ENCODE assay signal across 11 cellular contexts in genomic region chr4:3303840-3304715, GRCh38. TPM values are rescaled to one million over a fixed set of nuclear protein-coding genes. Genes with fewer than 3 reads are reported as not detected.
DNase-seq lines count a peak whose midpoint lies in the region; ATAC-seq and TF ChIP-seq lines count a peak whose summit lies in the region.
"Had no signal": no experiment of that assay in that cellular context is flagged by ENCODE, and none has a peak within 500 bp of the region (broad histone marks: within the 10 kb centered on the region; RNA-seq: fewer than 3 reads in every experiment).

No MANE protein-coding gene starts in this region.

- no peak for TF ChIP-seq CTCF in upper lobe of right lung (IDR thresholded peaks at IDR 0.05)
- no peak for TF ChIP-seq CTCF in GM10248 (IDR thresholded peaks at IDR 0.05; ENCODE audit: control extremely low read depth, extremely low read depth, low read depth, missing control alignments)

- no peaks in the 10 kb centered on the region for H3K9me3 ChIP-seq in upper lobe of right lung

- H3K4me1 ChIP-seq in upper lobe of right lung = peaks cover 54% of the 10 kb centered on the region

- no peak overlapping the region for H3K27ac ChIP-seq in upper lobe of right lung

- DNase-seq in left cardiac atrium (peak; percentile 14), Right ventricle myocardium inferior (ENCODE audit: missing footprints) (no peak), cerebellar cortex (ENCODE audit: low spot score) (peak; percentile 54), mesenteric fat pad (ENCODE audit: low spot score) (peak; percentile 33), upper lobe of right lung (peak; percentile 29), GM10248 (ENCODE audit: extremely low spot score) (no peak)
- DNase-seq: activated CD4-positive, alpha-beta T cell treated with anti-CD3 and anti-CD28 coated beads for 4 hours; NCI-H345; occipital lobe had no signal

- intact Hi-C loops in left cardiac atrium (cut with DNase I) = no loop called here
- intact Hi-C loops in Right ventricle myocardium inferior (cut with DNase I) = no loop called here
- intact Hi-C loops in upper lobe of right lung (cut with DNase I) = no loop called here

- no peak for ATAC-seq in left cardiac atrium
- no peak for ATAC-seq in Right ventricle myocardium inferior
- no peak for ATAC-seq in upper lobe of right lung
- no peak for ATAC-seq in HG03378 (IDR thresholded peaks at IDR 0.05; ENCODE audit: unreplicated experiment)
- ATAC-seq in HG02852 (IDR thresholded peaks at IDR 0.05; ENCODE audit: unreplicated experiment) = no peak

- H3K4me3 ChIP-seq in upper lobe of right lung = no peak overlapping the region

- POLR2A ChIA-PET in GM10248 (lab: Yijun Ruan, JAX) = no interaction called here

- CTCF ChIA-PET in GM10248 (lab: Yijun Ruan, JAX) = no interaction called here

- no peaks in the 10 kb centered on the region for H3K27me3 ChIP-seq in upper lobe of right lung

- H3K36me3 ChIP-seq in upper lobe of right lung = no peaks in the 10 kb centered on the region

RNA-seq across cellular contexts. Expression of gene RGS12, which starts 11.3 kb away (rescaled TPM):
- total RNA-seq in left cardiac atrium = 10 to 100 TPM; 13.3 to 16.6 TPM
- 21.0 TPM for total RNA-seq in Right ventricle myocardium inferior
- total RNA-seq in mesenteric fat pad = 26.3 TPM
- 58.2 TPM for total RNA-seq in upper lobe of right lung

RNA-seq across cellular contexts. Expression of gene MSANTD1, which starts 55.1 kb away (rescaled TPM):
- total RNA-seq in left cardiac atrium (under 1 TPM; 0.41 to 0.42 TPM), Right ventricle myocardium inferior (0.51 TPM), mesenteric fat pad (0.80 TPM), upper lobe of right lung (1.0 TPM)

Comparison
In these comparisons a context has a peak if more than half of its experiments do, and no peak if none do; other contexts are left out.
1. DNase-seq: peak in left cardiac atrium (single experiment), cerebellar cortex (single experiment), mesenteric fat pad (single experiment) and upper lobe of right lung (single experiment); none in Right ventricle myocardium inferior (single experiment) and GM10248 (single experiment).